Comparison of ENCODE assay signal across 8 cellular contexts in the genomic region with DNA sequence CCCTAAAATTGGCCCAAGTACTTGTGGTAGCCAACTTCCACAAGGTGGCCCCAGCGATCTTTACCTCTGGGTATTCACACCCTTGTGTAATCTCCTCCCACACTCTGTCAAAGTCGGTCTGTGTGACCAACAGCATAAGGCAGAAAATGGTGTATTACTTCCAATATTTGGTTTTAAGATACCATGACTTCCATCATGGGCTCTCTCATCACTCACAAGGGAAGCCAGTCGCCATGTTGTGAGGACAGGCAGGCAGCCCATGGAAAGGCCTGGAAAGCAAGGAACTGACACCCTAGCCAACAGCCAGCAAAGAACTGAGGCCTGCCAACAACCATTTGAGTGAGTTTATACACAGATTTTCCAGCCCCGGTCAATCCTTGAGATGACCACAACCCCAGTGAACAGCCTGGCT.
DNase-seq lines count a peak whose midpoint lies in the region; ATAC-seq lines count a peak whose summit lies in the region.

No MANE protein-coding gene starts in this region.

- H3K27ac Mint-ChIP-seq in naive thymus-derived CD8-positive, alpha-beta T cell = peak overlapping the region in 5 of 10 donors; percentile 17 to 85 (median 41)

- H3K36me3 ChIP-seq in subcutaneous abdominal adipose tissue (ENCODE audit: control insufficient read depth in 5 of 5, insufficient read depth in 5 of 5, low read length in 5 of 5) = no peaks in the 10 kb centered on the region

- ATAC-seq in GM21390 (IDR thresholded peaks at IDR 0.05; ENCODE audit: unreplicated experiment) = peak; percentile 98
- ATAC-seq in naive thymus-derived CD8-positive, alpha-beta T cell = peak; percentile 95 to 99

- no peaks in the 10 kb centered on the region for H3K36me3 Mint-ChIP-seq in naive thymus-derived CD8-positive, alpha-beta T cell

- peaks cover 4 to 14% (median 13%) of the 10 kb centered on the region in 5 donors for H3K4me1 ChIP-seq in subcutaneous abdominal adipose tissue (ENCODE audit: control insufficient read depth in 5 of 5, insufficient read depth in 5 of 5, low read length in 5 of 5)

- H3K27me3 ChIP-seq in subcutaneous abdominal adipose tissue (ENCODE audit: control insufficient read depth in 5 of 5, insufficient read depth in 4 of 5, low read length in 5 of 5) = no peaks in the 10 kb centered on the region

- no peaks in the 10 kb centered on the region for H3K9me3 Mint-ChIP-seq in naive thymus-derived CD8-positive, alpha-beta T cell

- peaks cover 0 to 6% (median 2%) of the 10 kb centered on the region in 4 donors for H3K4me1 Mint-ChIP-seq in naive thymus-derived CD8-positive, alpha-beta T cell

- H3K4me3 ChIP-seq in subcutaneous abdominal adipose tissue (ENCODE audit: low read depth in 1 of 5, low read length in 5 of 5) = no peak overlapping the region

- H3K4me3 Mint-ChIP-seq in naive thymus-derived CD8-positive, alpha-beta T cell = no peak overlapping the region

- H3K9me3 ChIP-seq in subcutaneous abdominal adipose tissue (ENCODE audit: control insufficient read depth in 5 of 5, low read length in 5 of 5) = no peaks in the 10 kb centered on the region

- POLR2A ChIA-PET in naive thymus-derived CD8-positive, alpha-beta T cell (lab: Charles Lee) = no interaction called here

- DNase-seq in DMS153 (lab: John Stamatoyannopoulos, UW) = peak; percentile 80
- peak; percentile 61 for DNase-seq in HS-27A (ENCODE audit: low read depth)
- DNase-seq in NOMO-1 treated with dmso at 0.1 percent for 144 hours (lab: John Stamatoyannopoulos, UW; ENCODE audit: unreplicated experiment) = peak; percentile 41
- peak; percentile 69 for DNase-seq in activated CD8-positive, alpha-beta memory T cell treated with anti-CD3 and anti-CD28 coated beads, Interleukin-2, amount 50 U/mL, for 4 hours
- peak; percentile 45 for DNase-seq in epithelial cell of prostate (ENCODE audit: low read depth, low spot score)
- DNase-seq in naive thymus-derived CD8-positive, alpha-beta T cell = peak; percentile 29 to 88 (median 62)

- H3K27ac ChIP-seq in epithelial cell of prostate (no peak overlapping the region), subcutaneous abdominal adipose tissue (ENCODE audit: low read depth, low read length) (peak overlapping the region; percentile 21)

- no peak overlapping the region for H3K9ac ChIP-seq in subcutaneous abdominal adipose tissue (ENCODE audit: low read length in 5 of 5)

- H3K27me3 Mint-ChIP-seq in naive thymus-derived CD8-positive, alpha-beta T cell = no peaks in the 10 kb centered on the region
